1 cellular context compared by ENCODE assay signal in the genomic region with DNA sequence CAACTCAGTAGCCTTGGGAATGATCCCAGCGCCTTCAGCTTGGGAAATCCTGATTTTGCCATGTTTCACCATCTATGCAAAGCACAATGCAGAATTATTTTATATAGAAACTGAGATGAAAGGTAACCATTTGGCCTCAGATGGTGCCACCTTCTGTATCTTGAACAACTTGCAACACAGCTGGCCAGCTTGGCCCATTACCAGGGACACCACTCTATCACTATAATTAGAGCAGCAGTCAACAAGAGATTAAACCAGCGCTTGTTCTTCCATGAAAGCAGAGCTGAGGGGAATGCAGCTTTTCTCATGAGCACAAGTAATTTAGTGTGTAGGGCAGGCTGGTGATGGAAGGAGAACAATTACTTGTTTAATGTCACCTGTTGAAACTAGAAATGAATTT.
TF ChIP-seq lines count a peak whose summit lies in the region.

No MANE protein-coding gene starts in this region.

TF ChIP-seq in endothelial cell of umbilical vein, 7 proteins besides CTCF, POLR2A, EP300 and RAD21:
- no peak for TF ChIP-seq MAX (IDR thresholded peaks at IDR 0.05; ENCODE audit: insufficient read depth, insufficient read length)
